26 cellular contexts compared by ENCODE assay signal in the genomic region with DNA sequence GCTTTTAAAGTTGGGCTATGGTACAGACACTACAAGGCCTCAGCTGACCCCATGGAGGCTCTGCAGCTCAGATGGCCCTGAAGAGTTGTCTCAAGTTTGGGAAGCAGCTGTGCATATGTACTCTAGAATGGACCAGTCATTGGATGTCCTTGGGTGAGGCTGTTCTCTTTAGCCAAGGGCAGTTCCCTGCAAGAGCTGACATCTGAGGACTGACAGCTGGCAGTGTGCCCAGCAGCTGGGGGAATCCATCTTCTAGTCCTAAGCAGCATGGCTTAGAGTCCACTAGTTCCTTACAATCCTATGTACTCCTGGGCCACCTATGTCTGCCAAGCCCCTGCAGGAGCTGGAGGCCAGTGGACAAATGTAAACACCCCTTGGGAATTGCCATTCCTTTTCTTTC.
DNase-seq lines count a peak whose midpoint lies in the region; TF ChIP-seq lines count a peak whose summit lies in the region.
"Had no signal": no experiment of that assay in that cellular context is flagged by ENCODE, and none has a peak within 500 bp of the region (broad histone marks: within the 10 kb centered on the region; RNA-seq: fewer than 3 reads in every experiment).

No MANE protein-coding gene starts in this region.

- H3K4me3 ChIP-seq in MM.1S (ENCODE audit: low read length) (no peak overlapping the region), SJCRH30 (no peak overlapping the region)
- H3K4me3 ChIP-seq: body of pancreas, left lung, neural progenitor cell, tibial nerve had no signal

- DNase-seq in NCI-H748 (lab: John Stamatoyannopoulos, UW; ENCODE audit: unreplicated experiment) (peak; percentile 31), NCI-H748 treated with DMSO at 0.1 percent for 48 hours (lab: John Stamatoyannopoulos, UW) (no peak), MM.1S (no peak), SJCRH30 (peak; percentile 98 to 99), iris pigment epithelial cell (ENCODE audit: low read depth) (peak; percentile 26), T1000 (lab: John Stamatoyannopoulos, UW) (no peak), GOT3 (lab: John Stamatoyannopoulos, UW) (no peak), T-helper 9 cell (no peak)
- DNase-seq: activated CD4-positive, alpha-beta T cell treated with anti-CD3 and anti-CD28 coated beads, Interleukin-2, amount 50 U/mL, for 1 hour; activated CD8-positive, alpha-beta memory T cell treated with anti-CD3 and anti-CD28 coated beads, Interleukin-2, amount 50 U/mL, for 4 hours; body of pancreas; cortex of kidney; DMS79; Kasumi-1; left lung; NCI-H1436; NCI-H510A treated with DMSO at 0.1 percent for 48 hours; OCI-M1; SHP77 treated with DMSO at 0.1 percent for 48 hours; small intestine; stimulated activated CD4-positive, alpha-beta T cell treated with anti-CD3 and anti-CD28 coated beads, Interleukin-2, amount 100 ng/mL, for 48 hours; stimulated activated naive CD8-positive, alpha-beta T cell treated with anti-CD3 and anti-CD28 coated beads, Interleukin-15, Interleukin-2, amounts not matched to agents 100 U/mL and 50 U/mL, for 24 hours; T-helper 1 cell; WERI-Rb-1 had no signal

- H3F3A ChIP-seq in MM.1S (ENCODE audit: insufficient read depth, low read length): peaks cover 26% of the 10 kb centered on the region

- H3K27ac ChIP-seq in MM.1S (ENCODE audit: low read length) (peak overlapping the region; percentile 96), SJCRH30 (peak overlapping the region; percentile 68)
- H3K27ac ChIP-seq: body of pancreas, left lung, neural progenitor cell, tibial nerve, WERI-Rb-1 had no signal

- peak overlapping the region; percentile 21; the same call in 1 of the 2 replicates for H2AFZ ChIP-seq in MM.1S (ENCODE audit: low read length)
- H2AFZ ChIP-seq: neural progenitor cell had no signal

- no peak overlapping the region for H3K9ac ChIP-seq in MM.1S (ENCODE audit: low read length)
- H3K9ac ChIP-seq: neural progenitor cell had no signal

- no peaks in the 10 kb centered on the region for H3K9me2 ChIP-seq in MM.1S (replicated peaks; ENCODE audit: insufficient read depth, low read length)

- H3K27me3 ChIP-seq in MM.1S (replicated peaks; ENCODE audit: insufficient read depth, low read length) (no peaks in the 10 kb centered on the region), SJCRH30 (no peaks in the 10 kb centered on the region)
- H3K27me3 ChIP-seq: body of pancreas, left lung, neural progenitor cell, tibial nerve had no signal

- TF ChIP-seq CTCF in MM.1S (IDR thresholded peaks at IDR 0.05; ENCODE audit: low read length): no peak

- H3K4me2 ChIP-seq in MM.1S (ENCODE audit: low read depth, low read length): no peak overlapping the region
- H3K4me2 ChIP-seq: neural progenitor cell had no signal

- peaks cover 48% of the 10 kb centered on the region for H3K4me1 ChIP-seq in MM.1S (ENCODE audit: low read length)
- peaks cover 12% of the 10 kb centered on the region for H3K4me1 ChIP-seq in SJCRH30
- H3K4me1 ChIP-seq: left lung, neural progenitor cell had no signal

- no peaks in the 10 kb centered on the region for H3K79me2 ChIP-seq in MM.1S (ENCODE audit: low read length)

- H3K9me3 ChIP-seq in MM.1S (replicated peaks; ENCODE audit: insufficient read depth, low read length): no peaks in the 10 kb centered on the region
- H3K9me3 ChIP-seq in SJCRH30 (replicated peaks): peaks cover 3% of the 10 kb centered on the region; the same call in 1 of the 2 replicates
- H3K9me3 ChIP-seq: body of pancreas, left lung, tibial nerve had no signal

- H4K20me1 ChIP-seq in MM.1S (ENCODE audit: insufficient read depth, low read length): no peaks in the 10 kb centered on the region

- H3K36me3 ChIP-seq in MM.1S (replicated peaks; ENCODE audit: insufficient read depth, low read length) (no peaks in the 10 kb centered on the region), SJCRH30 (no peaks in the 10 kb centered on the region)
- H3K36me3 ChIP-seq: left lung, neural progenitor cell, tibial nerve, WERI-Rb-1 had no signal

Comparison
In these comparisons a context has a peak if more than half of its experiments do, and no peak if none do; other contexts are left out.
1. DNase-seq: peak in NCI-H748 (single experiment), SJCRH30 (2 of 2) and iris pigment epithelial cell (single experiment); none in NCI-H748 treated with DMSO at 0.1 percent for 48 hours (single experiment), MM.1S (single experiment), T1000 (single experiment), GOT3 (single experiment) and T-helper 9 cell (single experiment).